ENCODE assay signal across 8 cellular contexts in genomic region chr4:153564630-153565525, GRCh38.
A peak's percentile ranks its signal among the peaks of the same experiment; 100 is the strongest.
DNase-seq lines count a peak whose midpoint lies in the region; ATAC-seq and TF ChIP-seq lines count a peak whose summit lies in the region.

No MANE protein-coding gene starts in this region.

- H3K36me3 Mint-ChIP-seq in CD4-positive, CD25-positive, alpha-beta regulatory T cell: peaks cover 62% of the 10 kb centered on the region

- H3K27ac Mint-ChIP-seq in CD4-positive, CD25-positive, alpha-beta regulatory T cell: peak overlapping the region; percentile 48 to 91 (median 68)

- H3K27ac ChIP-seq in CD4-positive, CD25-positive, alpha-beta regulatory T cell (ENCODE audit: insufficient read depth, low read length, poor library complexity, severe bottlenecking): no peak overlapping the region
- H3K27ac ChIP-seq in cingulate gyrus (ENCODE audit: low read depth, low read length): peak overlapping the region; percentile 95

- no peak overlapping the region for H3K4me3 ChIP-seq in CD4-positive, CD25-positive, alpha-beta regulatory T cell (ENCODE audit: low read depth, low read length)
- H3K4me3 ChIP-seq in LNCaP clone FGC (ENCODE audit: low read depth, low read length): no peak overlapping the region

- ATAC-seq in CD4-positive, CD25-positive, alpha-beta regulatory T cell (ENCODE audit: low read depth in 2 of 2): no peak
- no peak for ATAC-seq in GM21619 (IDR thresholded peaks at IDR 0.05; ENCODE audit: unreplicated experiment)
- no peak for ATAC-seq in GM21737 (IDR thresholded peaks at IDR 0.05; ENCODE audit: unreplicated experiment)

- peaks cover 43 to 63% (median 54%) of the 10 kb centered on the region in 4 donors for H3K4me1 Mint-ChIP-seq in CD4-positive, CD25-positive, alpha-beta regulatory T cell

- H3K36me3 ChIP-seq in CD4-positive, CD25-positive, alpha-beta regulatory T cell (ENCODE audit: control insufficient read depth, insufficient read depth, low read length): peaks cover 54% of the 10 kb centered on the region

- H3K4me3 Mint-ChIP-seq in CD4-positive, CD25-positive, alpha-beta regulatory T cell: peak overlapping the region in 1 of 4 donors; percentile 24

- DNase-seq in CD4-positive, CD25-positive, alpha-beta regulatory T cell: no peak
- DNase-seq in LNCaP clone FGC (ENCODE audit: low read depth) (peak; percentile 69), myocyte (ENCODE audit: low read depth) (peak; percentile 66), posterior vena cava (ENCODE audit: low spot score) (no peak)
- DNase-seq in stimulated activated CD4-positive, alpha-beta T cell treated with anti-CD3 and anti-CD28 coated beads, Interleukin-12 subunit alpha, Interleukin-12 subunit beta, amount 100 ng/mL, for 4 hours: no peak

- H3K9me3 Mint-ChIP-seq in CD4-positive, CD25-positive, alpha-beta regulatory T cell: peaks cover 0 to 8% (median 6%) of the 10 kb centered on the region in 7 donors

- TF ChIP-seq CTCF in LNCaP clone FGC (IDR thresholded peaks at IDR 0.05; ENCODE audit: control insufficient read depth, extremely low read depth, insufficient read depth): no peak

- H3K27me3 Mint-ChIP-seq in CD4-positive, CD25-positive, alpha-beta regulatory T cell: no peaks in the 10 kb centered on the region

- intact Hi-C loops in posterior vena cava (cut with DNase I): no loop called here

- peaks cover 0 to 4% of the 10 kb centered on the region in 2 experiments for H3K9me3 ChIP-seq in CD4-positive, CD25-positive, alpha-beta regulatory T cell (ENCODE audit: control insufficient read depth in 2 of 2, low read length in 2 of 2)

- peaks cover 2% of the 10 kb centered on the region for H3K4me1 ChIP-seq in CD4-positive, CD25-positive, alpha-beta regulatory T cell (ENCODE audit: control insufficient read depth, insufficient read depth, low read length, poor library complexity, severe bottlenecking)

- H3K27me3 ChIP-seq in CD4-positive, CD25-positive, alpha-beta regulatory T cell (ENCODE audit: control insufficient read depth, insufficient read depth, low read length): no peaks in the 10 kb centered on the region

Comparison
In these comparisons a context has a peak if more than half of its experiments do, and no peak if none do; other contexts are left out.
1. DNase-seq: peak in LNCaP clone FGC (single experiment) and myocyte (single experiment); none in CD4-positive, CD25-positive, alpha-beta regulatory T cell (0 of 3), posterior vena cava (single experiment) and stimulated activated CD4-positive, alpha-beta T cell treated with anti-CD3 and anti-CD28 coated beads, Interleukin-12 subunit alpha, Interleukin-12 subunit beta, amount 100 ng/mL, for 4 hours (single experiment).